Comparison of ENCODE assay signal across 8 cellular contexts in genomic region chr2:61018319-61018750, GRCh38. TPM values are rescaled to one million over a fixed set of nuclear protein-coding genes. Genes with fewer than 3 reads are reported as not detected.
DNase-seq lines count a peak whose midpoint lies in the region; ATAC-seq and TF ChIP-seq lines count a peak whose summit lies in the region.

No MANE protein-coding gene starts in this region.

- H3K4me1 ChIP-seq in cardiac muscle cell (ENCODE audit: low read depth) (peaks cover 14% of the 10 kb centered on the region), trophoblast cell (ENCODE audit: control insufficient read depth in 1 of 2, insufficient read depth in 2 of 2, low read length in 2 of 2) (no peaks in the 10 kb centered on the region)

- H3K79me2 ChIP-seq in trophoblast cell (ENCODE audit: control insufficient read depth, insufficient read depth, low read length, poor library complexity), result peaks cover 14% of the 10 kb centered on the region

- peak overlapping the region; percentile 91 for H3K4me3 ChIP-seq in cardiac muscle cell
- peak overlapping the region; percentile 84 for H3K4me3 ChIP-seq in trophoblast cell (ENCODE audit: low read depth, low read length)

- no peak overlapping the region for H2BK120ac ChIP-seq in trophoblast cell (ENCODE audit: insufficient read depth, low read length, poor library complexity)

- peak overlapping the region; percentile 97 for H3K4me2 ChIP-seq in trophoblast cell (ENCODE audit: low read length)

- H2BK5ac ChIP-seq in trophoblast cell (ENCODE audit: low read depth, low read length, poor library complexity), result no peak overlapping the region

- no peak overlapping the region for H3K18ac ChIP-seq in trophoblast cell (ENCODE audit: low read length)

- H3K36me3 ChIP-seq in cardiac muscle cell, result no peaks in the 10 kb centered on the region
- H3K36me3 ChIP-seq in trophoblast cell (ENCODE audit: control insufficient read depth in 1 of 2, insufficient read depth in 2 of 2, low read length in 2 of 2), result peaks cover 11 to 13% of the 10 kb centered on the region in 2 experiments

- H3K4ac ChIP-seq in trophoblast cell (ENCODE audit: low read depth, low read length), result peak overlapping the region; percentile 49

- H3K9ac ChIP-seq in trophoblast cell (ENCODE audit: low read length), result peak overlapping the region; percentile 89

- intact Hi-C loops in Right ventricle myocardium superior (cut with DNase I), result no loop called here

- DNase-seq in cardiac muscle cell (ENCODE audit: low read depth in 1 of 2, low spot score in 1 of 2) (peak in 1 of 2 donors; percentile 72), Right ventricle myocardium superior (no peak), RKO (ENCODE audit: low spot score) (peak; percentile 40), epithelial cell of prostate (ENCODE audit: low read depth, low spot score) (no peak), trophoblast cell (no peak), glomerular visceral epithelial cell (ENCODE audit: extremely low spot score) (no peak), occipital lobe (lab: John Stamatoyannopoulos, UW) (no peak), retina (no peak)

- TF ChIP-seq CTCF in cardiac muscle cell (IDR thresholded peaks at IDR 0.05; ENCODE audit: low read depth, low read length), result no peak

- no peak overlapping the region for H2AK5ac ChIP-seq in trophoblast cell (ENCODE audit: low read length)

- no peak overlapping the region for H4K91ac ChIP-seq in trophoblast cell (ENCODE audit: low read depth, low read length)

- no peaks in the 10 kb centered on the region for H3K27me3 ChIP-seq in cardiac muscle cell
- H3K27me3 ChIP-seq in trophoblast cell (ENCODE audit: insufficient read depth, low read length), result no peaks in the 10 kb centered on the region

- no peak overlapping the region for H4K8ac ChIP-seq in trophoblast cell (ENCODE audit: low read depth, low read length)

- H3K27ac ChIP-seq in cardiac muscle cell, result peak overlapping the region; percentile 92
- H3K27ac ChIP-seq in epithelial cell of prostate, result peak overlapping the region; percentile 97
- peak overlapping the region; percentile 96 for H3K27ac ChIP-seq in trophoblast cell (ENCODE audit: low read depth, low read length)

- no peak overlapping the region for H3K14ac ChIP-seq in trophoblast cell (ENCODE audit: low read length)

- WGBS in trophoblast cell (ENCODE audit: extremely low coverage, insufficient coverage, insufficient read length), result no CpG with 5 or more reads among the region's 7 CpGs

- H4K12ac ChIP-seq in trophoblast cell (ENCODE audit: low read depth, low read length), result no peak overlapping the region

- peaks cover 15% of the 10 kb centered on the region for H3K79me1 ChIP-seq in trophoblast cell (ENCODE audit: low read length)

- H3K9me3 ChIP-seq in cardiac muscle cell (ENCODE audit: low read depth), result no peaks in the 10 kb centered on the region
- peaks cover 4% of the 10 kb centered on the region for H3K9me3 ChIP-seq in trophoblast cell (ENCODE audit: insufficient read depth, low read depth, low read length)

- H3K23ac ChIP-seq in trophoblast cell (ENCODE audit: low read length), result no peak overlapping the region

- H2BK12ac ChIP-seq in trophoblast cell (ENCODE audit: low read length), result no peak overlapping the region

- H2AFZ ChIP-seq in trophoblast cell (ENCODE audit: insufficient read depth, low read length, poor library complexity), result no peak overlapping the region

- no peak for ATAC-seq in Right ventricle myocardium superior (ENCODE audit: poor library complexity)

RNA-seq across cellular contexts. Expression of gene PUS10, which starts 0.3 kb away (rescaled TPM):
- 5.0 and 8.9 TPM in 2 replicates for total RNA-seq in cardiac muscle cell
- polyA plus RNA-seq in cardiac muscle cell, result 3.0 and 5.2 TPM in 2 replicates
- 5.0 TPM for total RNA-seq in Right ventricle myocardium superior
- 2.5 and 2.6 TPM in 2 replicates for polyA plus RNA-seq in trophoblast cell (2013)
- 8.3 TPM for total RNA-seq in occipital lobe

RNA-seq across cellular contexts. Expression of gene PEX13, which starts 0.8 kb away (rescaled TPM):
- total RNA-seq in cardiac muscle cell (29.7 and 35.5 TPM in 2 replicates), Right ventricle myocardium superior (19.5 TPM), occipital lobe (79.2 TPM)
- 26.7 and 37.3 TPM in 2 replicates for polyA plus RNA-seq in cardiac muscle cell
- polyA plus RNA-seq in trophoblast cell (2013), result 18.6 and 19.5 TPM in 2 replicates

RNA-seq across cellular contexts. Expression of gene SANBR, which starts 47.3 kb away (rescaled TPM):
- total RNA-seq in cardiac muscle cell (3.5 and 6.1 TPM in 2 replicates), Right ventricle myocardium superior (6.2 TPM), occipital lobe (89.8 TPM)
- 8.7 and 15.4 TPM in 2 replicates for polyA plus RNA-seq in cardiac muscle cell
- polyA plus RNA-seq in trophoblast cell (2013), result 12.2 and 12.3 TPM in 2 replicates

Comparison
In these comparisons a context has a peak if more than half of its experiments do, and no peak if none do; other contexts are left out.
1. RNA of gene SANBR, which starts 47.3 kb away (total RNA-seq): 89.8 TPM in occipital lobe (single experiment); 6.2 TPM in Right ventricle myocardium superior (single experiment) and 3.5 to 6.1 TPM in cardiac muscle cell; every median in the first group is over 10 times any median in the second.
2. Peak in every context shown above with its lines, with median percentiles within 50 percentile points of each other: H3K27ac ChIP-seq.